In genomic region chr9:134403682-134404301, GRCh38 we compare ENCODE assay signal across 9 cellular contexts.
DNase-seq lines count a peak whose midpoint lies in the region; ATAC-seq, FAIRE-seq and TF ChIP-seq lines count a peak whose summit lies in the region.
"Had no signal": no experiment of that assay in that cellular context is flagged by ENCODE, and none has a peak within 500 bp of the region (broad histone marks: within the 10 kb centered on the region; RNA-seq: fewer than 3 reads in every experiment).

No MANE protein-coding gene starts in this region.

- peak overlapping the region; percentile 99 to 100; a peak in 4 of 6 replicates for H3K27ac ChIP-seq in A549

- no peak for TF ChIP-seq RAD21 in A549 (conservative IDR thresholded peaks at IDR 0.05 in 1 of 2, IDR thresholded peaks at IDR 0.05 in 1 of 2)

- H3K4me3 ChIP-seq in A549 (no peak overlapping the region), fibroblast of pulmonary artery (replicated peaks; ENCODE audit: low read depth, low read length) (no peak overlapping the region)

- no peaks in the 10 kb centered on the region for H3K27me3 Mint-ChIP-seq in IgD-negative memory B cell

- CTCF ChIA-PET in A549 (lab: Yijun Ruan, JAX): interaction anchor here (1.0 to 2.5 kb wide), 4 partner anchors 22 to 233 kb away, joined by 3 to 8 read pairs (median 4); no protein-coding TSS in a partner anchor

- peaks cover 51% of the 10 kb centered on the region for H3K4me1 ChIP-seq in A549

- peaks cover 27 to 28% (median 27%) of the 10 kb centered on the region in 3 donors for H3K4me1 Mint-ChIP-seq in IgD-negative memory B cell

- H3K4me3 Mint-ChIP-seq in IgD-negative memory B cell: peak overlapping the region in 2 of 4 donors; percentile 65 to 86

- ATAC-seq in A549 (no peak), HG02885 (IDR thresholded peaks at IDR 0.05; ENCODE audit: poor library complexity, unreplicated experiment) (no peak), HG02870 (IDR thresholded peaks at IDR 0.05; ENCODE audit: unreplicated experiment) (no peak)

- FAIRE-seq in A549 (lab: Jason Lieb, UNC): no peak
- FAIRE-seq: G401.6 had no signal

- POLR2A ChIA-PET in A549 (lab: Yijun Ruan, JAX): no interaction called here

- H3K9me3 ChIP-seq in A549: peaks cover 6% of the 10 kb centered on the region

- TF ChIP-seq CTCF in A549 (IDR thresholded peaks at IDR 0.05) (no peak), fibroblast of pulmonary artery (IDR thresholded peaks at IDR 0.05; ENCODE audit: low read length, missing control alignments) (no peak)

- no peak for TF ChIP-seq POLR2A in A549 (IDR thresholded peaks at IDR 0.05; ENCODE audit: low read length)

- 83% methylated on average over 14 of the region's 17 CpGs for WGBS in A549 (ENCODE audit: missing lambda C conversion rate)

- no peaks in the 10 kb centered on the region for H3K36me3 Mint-ChIP-seq in IgD-negative memory B cell

- H3K27ac Mint-ChIP-seq in IgD-negative memory B cell: peak overlapping the region; percentile 53 to 89 (median 54)

- no peaks in the 10 kb centered on the region for H3K9me3 Mint-ChIP-seq in IgD-negative memory B cell

- DNase-seq in A549 (ENCODE audit: low read depth in 1 of 2, low spot score in 1 of 2) (no peak), fibroblast of pulmonary artery (ENCODE audit: low read depth) (peak; percentile 85), renal cortical epithelial cell (ENCODE audit: low read depth) (peak; percentile 19), NCI-H82 (lab: John Stamatoyannopoulos, UW) (no peak)
- DNase-seq in activated CD8-positive, alpha-beta memory T cell treated with anti-CD3 and anti-CD28 coated beads, Interleukin-2, amount 50 U/mL, for 4 hours: peak; percentile 32

- no peak overlapping the region for H3K4me2 ChIP-seq in A549

- no peak for TF ChIP-seq EP300 in A549 (IDR thresholded peaks at IDR 0.05)

TF ChIP-seq in A549, 52 proteins besides CTCF, POLR2A, EP300 and RAD21:
- TF ChIP-seq NFE2L2 (conservative IDR thresholded peaks at IDR 0.05; ENCODE audit: low read length) (no peak), PHF8 (IDR thresholded peaks at IDR 0.05; ENCODE audit: borderline replicate concordance, low read depth) (no peak), ATOH8 (CRISPR knock-in tag; IDR thresholded peaks at IDR 0.05; ENCODE audit: low read depth) (no peak), ESRRA (IDR thresholded peaks at IDR 0.05; ENCODE audit: borderline replicate concordance, low read length) (no peak), TP53 (CRISPR knock-in tag; IDR thresholded peaks at IDR 0.05) (no peak), RNF2 (IDR thresholded peaks at IDR 0.05; ENCODE audit: borderline replicate concordance, low read depth) (no peak), MYC (IDR thresholded peaks at IDR 0.05; ENCODE audit: borderline replicate concordance, low read length) (no peak), GATA3 (IDR thresholded peaks at IDR 0.05; ENCODE audit: borderline replicate concordance) (no peak), CHD2 (IDR thresholded peaks at IDR 0.05; ENCODE audit: low read length, partially characterized antibody) (no peak), ZFP36 (IDR thresholded peaks at IDR 0.05; ENCODE audit: borderline replicate concordance, partially characterized antibody) (no peak), ZC3H11A (IDR thresholded peaks at IDR 0.05) (no peak), KDM1A (IDR thresholded peaks at IDR 0.05; ENCODE audit: low read depth) (no peak), HDAC2 (IDR thresholded peaks at IDR 0.05) (no peak), HOXB13 (CRISPR knock-in tag; IDR thresholded peaks at IDR 0.05; ENCODE audit: low read depth) (no peak), HOXB5 (CRISPR knock-in tag; IDR thresholded peaks at IDR 0.05) (no peak), BCL3 (IDR thresholded peaks at IDR 0.05) (no peak), HMGXB4 (CRISPR knock-in tag; IDR thresholded peaks at IDR 0.05; ENCODE audit: borderline replicate concordance) (no peak)

Comparison
In these comparisons a context has a peak if more than half of its experiments do, and no peak if none do; other contexts are left out.
1. DNase-seq: peak in activated CD8-positive, alpha-beta memory T cell treated with anti-CD3 and anti-CD28 coated beads, Interleukin-2, amount 50 U/mL, for 4 hours (single experiment), fibroblast of pulmonary artery (single experiment) and renal cortical epithelial cell (single experiment); none in A549 (0 of 2) and NCI-H82 (single experiment).